In genomic region chr12:104718581-104718980, GRCh38 we compare ENCODE assay signal across 12 cellular contexts.
A peak's percentile ranks its signal among the peaks of the same experiment; 100 is the strongest.
DNase-seq lines count a peak whose midpoint lies in the region; ATAC-seq and TF ChIP-seq lines count a peak whose summit lies in the region.
"Had no signal": no experiment of that assay in that cellular context is flagged by ENCODE, and none has a peak within 500 bp of the region (broad histone marks: within the 10 kb centered on the region; RNA-seq: fewer than 3 reads in every experiment).

No MANE protein-coding gene starts in this region.

- no peak overlapping the region for H3K4ac ChIP-seq in IMR-90 (ENCODE audit: low read depth, low read length)

- no peak overlapping the region for H3K18ac ChIP-seq in IMR-90 (ENCODE audit: low read depth, low read length)

- H3K36me3 Mint-ChIP-seq in CD4-positive, alpha-beta memory T cell, result peaks cover 0 to 5% of the 10 kb centered on the region in 2 donors
- H3K36me3 Mint-ChIP-seq in naive B cell, result no peaks in the 10 kb centered on the region

- DNase-seq in CD4-positive, alpha-beta memory T cell, result no peak
- DNase-seq in IMR-90, result peak; percentile 34
- peak; percentile 50 for DNase-seq in adipocyte (ENCODE audit: low read depth)
- DNase-seq in naive B cell, result no peak
- no peak for DNase-seq in breast epithelium (ENCODE audit: low spot score in 2 of 2)
- no peak for DNase-seq in MV-4-11 (lab: John Stamatoyannopoulos, UW)
- DNase-seq in activated gamma-delta T cell treated with Interleukin-2 at 50 U/mL for 16 hours, result no peak
- DNase-seq: activated CD8-positive, alpha-beta memory T cell treated with anti-CD3 and anti-CD28 coated beads for 24 hours; activated naive CD8-positive, alpha-beta T cell treated with anti-CD3 and anti-CD28 coated beads, Interleukin-2, amount 10 ng/mL, durations not matched to agents 7 days and 5 days; pancreas; stimulated activated naive CD8-positive, alpha-beta T cell treated with anti-CD3 and anti-CD28 coated beads, Interleukin-15, amount 100 ng/mL, for 72 hours had no signal

- no peak overlapping the region for H2BK5ac ChIP-seq in IMR-90 (ENCODE audit: low read depth, low read length, poor library complexity, severe bottlenecking)

- no peaks in the 10 kb centered on the region for H4K20me1 ChIP-seq in IMR-90 (ENCODE audit: insufficient read depth, low read length)

- no peak overlapping the region for H2BK20ac ChIP-seq in IMR-90 (ENCODE audit: low read depth, low read length)

- no peaks in the 10 kb centered on the region for H3K27me3 ChIP-seq in CD4-positive, alpha-beta memory T cell (ENCODE audit: insufficient read depth, low read length)
- H3K27me3 ChIP-seq in IMR-90 (ENCODE audit: control insufficient read depth, insufficient read depth, low read length), result peaks cover 13% of the 10 kb centered on the region
- H3K27me3 ChIP-seq in adipocyte (replicated peaks; ENCODE audit: control insufficient read depth, insufficient read depth, low read length), result no peaks in the 10 kb centered on the region
- H3K27me3 ChIP-seq in breast epithelium, result no peaks in the 10 kb centered on the region
- H3K27me3 ChIP-seq: pancreas had no signal

- CTCF ChIA-PET in CD4-positive, alpha-beta memory T cell (lab: Charles Lee; ENCODE audit: partially characterized antibody), result interaction anchor here (1.7 kb wide), 1 partner anchor 14 kb away, joined by 5 read pairs; no protein-coding TSS in a partner anchor
- CTCF ChIA-PET in IMR-90 (lab: Yijun Ruan, JAX), result no interaction called here

- no peaks in the 10 kb centered on the region for H3K27me3 Mint-ChIP-seq in CD4-positive, alpha-beta memory T cell
- no peaks in the 10 kb centered on the region for H3K27me3 Mint-ChIP-seq in naive B cell
- H3K27me3 Mint-ChIP-seq: activated naive CD8-positive, alpha-beta T cell treated with anti-CD3 and anti-CD28 coated beads, Interleukin-2, amount 10 ng/mL, durations not matched to agents 7 days and 5 days; stimulated activated naive CD8-positive, alpha-beta T cell treated with anti-CD3 and anti-CD28 coated beads, Interleukin-15, amount 100 ng/mL, for 72 hours had no signal

- TF ChIP-seq CTCF in IMR-90 (conservative IDR thresholded peaks at IDR 0.05; ENCODE audit: low read depth, low read length) (no peak), breast epithelium (IDR thresholded peaks at IDR 0.05) (no peak)

- peak overlapping the region; percentile 17 to 98 (median 96) for H3K27ac Mint-ChIP-seq in CD4-positive, alpha-beta memory T cell
- peak overlapping the region in 4 of 6 donors; percentile 2 to 95 (median 48) for H3K27ac Mint-ChIP-seq in naive B cell
- H3K27ac Mint-ChIP-seq: stimulated activated naive CD8-positive, alpha-beta T cell treated with anti-CD3 and anti-CD28 coated beads, Interleukin-15, amount 100 ng/mL, for 72 hours had no signal

- no TSS peak for BruUV-seq in IMR-90 (replicated peaks; lab: Mats Ljungman, UMichigan)

- H3K9me1 ChIP-seq in IMR-90 (ENCODE audit: insufficient read depth, low read length), result peaks cover 4% of the 10 kb centered on the region; the same call in 1 of the 2 replicates

- intact Hi-C loops in CD4-positive, alpha-beta memory T cell (cut with micrococcal nuclease), result no loop called here
- intact Hi-C loops in IMR-90 (cut with micrococcal nuclease), result no loop called here
- intact Hi-C loops in breast epithelium (cut with DNase I; ENCODE audit: low total_unique reads), result no loop called here

- H2BK15ac ChIP-seq in IMR-90 (ENCODE audit: low read depth, low read length), result no peak overlapping the region

- H3K27ac ChIP-seq in CD4-positive, alpha-beta memory T cell (ENCODE audit: low read depth, low read length), result no peak overlapping the region
- H3K27ac ChIP-seq in IMR-90 (ENCODE audit: insufficient read depth, low read length) (no peak overlapping the region), breast epithelium (no peak overlapping the region)
- H3K27ac ChIP-seq: pancreas had no signal

- H3K56ac ChIP-seq in IMR-90 (ENCODE audit: extremely low read depth, insufficient read depth, low read length), result no peak overlapping the region

- H2AFZ ChIP-seq in IMR-90 (replicated peaks; ENCODE audit: low read length, poor library complexity), result no peak overlapping the region

- dilution Hi-C loops in IMR-90 (cut with HindIII; ENCODE audit: low sequenced_read_pairs, unreplicated experiment), result no loop called here

- H2AK9ac ChIP-seq in IMR-90 (replicated peaks; ENCODE audit: low read depth, low read length, poor library complexity), result no peak overlapping the region

- H3K9me3 ChIP-seq in CD4-positive, alpha-beta memory T cell (ENCODE audit: control insufficient read depth in 1 of 2, low read length in 2 of 2), result no peaks in the 10 kb centered on the region
- no peaks in the 10 kb centered on the region for H3K9me3 ChIP-seq in IMR-90 (ENCODE audit: control insufficient read depth, insufficient read depth, low read length)
- H3K9me3 ChIP-seq in adipocyte (ENCODE audit: control insufficient read depth, low read length), result no peaks in the 10 kb centered on the region
- H3K9me3 ChIP-seq in breast epithelium, result no peaks in the 10 kb centered on the region
- H3K9me3 ChIP-seq: pancreas had no signal

- no peak overlapping the region for H3K4me3 ChIP-seq in CD4-positive, alpha-beta memory T cell (ENCODE audit: low read length in 2 of 2)
- H3K4me3 ChIP-seq in IMR-90 (ENCODE audit: insufficient read depth, low read depth, low read length) (no peak overlapping the region), adipocyte (ENCODE audit: low read length) (no peak overlapping the region), breast epithelium (no peak overlapping the region)
- H3K4me3 ChIP-seq: pancreas had no signal

- no peak overlapping the region for H4K8ac ChIP-seq in IMR-90 (ENCODE audit: low read depth in 2 of 2, low read length in 2 of 2)

- no peak overlapping the region for H3K4me2 ChIP-seq in IMR-90 (ENCODE audit: low read depth, low read length)

- H2BK120ac ChIP-seq in IMR-90 (ENCODE audit: low read depth, low read length), result no peak overlapping the region

- H2AK5ac ChIP-seq in IMR-90 (ENCODE audit: low read depth, low read length), result no peak overlapping the region

- peaks cover 35% of the 10 kb centered on the region for H3K4me1 ChIP-seq in CD4-positive, alpha-beta memory T cell (ENCODE audit: insufficient read depth, low read length)
- peaks cover 3% of the 10 kb centered on the region; the same call in 1 of the 2 replicates for H3K4me1 ChIP-seq in IMR-90 (ENCODE audit: control insufficient read depth, insufficient read depth, low read length)
- peaks cover 11% of the 10 kb centered on the region for H3K4me1 ChIP-seq in adipocyte (ENCODE audit: control insufficient read depth, insufficient read depth, low read length)
- no peaks in the 10 kb centered on the region for H3K4me1 ChIP-seq in breast epithelium
- H3K4me1 ChIP-seq: pancreas had no signal

- POLR2A ChIA-PET in CD4-positive, alpha-beta memory T cell (lab: Charles Lee; ENCODE audit: partially characterized antibody), result no interaction called here
- POLR2A ChIA-PET in IMR-90 (lab: Charles Lee; ENCODE audit: unreplicated experiment), result no interaction called here

- H3K79me1 ChIP-seq in IMR-90 (ENCODE audit: low read depth in 1 of 2, low read length in 2 of 2), result no peaks in the 10 kb centered on the region

- no peak overlapping the region for H3K14ac ChIP-seq in IMR-90 (replicated peaks; ENCODE audit: low read depth, low read length)

- H3K4me3 Mint-ChIP-seq in CD4-positive, alpha-beta memory T cell, result peak overlapping the region in 1 of 8 donors; percentile 10
- H3K4me3 Mint-ChIP-seq in naive B cell, result peak overlapping the region in 3 of 8 donors; percentile 21 to 47 (median 24)
- H3K4me3 Mint-ChIP-seq: activated naive CD8-positive, alpha-beta T cell treated with anti-CD3 and anti-CD28 coated beads, Interleukin-2, amount 10 ng/mL, durations not matched to agents 7 days and 5 days; stimulated activated naive CD8-positive, alpha-beta T cell treated with anti-CD3 and anti-CD28 coated beads, Interleukin-15, amount 100 ng/mL, for 72 hours had no signal

- no peak overlapping the region for H4K91ac ChIP-seq in IMR-90 (ENCODE audit: insufficient read depth, low read depth, low read length)

- in situ Hi-C loops in IMR-90 (cut with MboI; ENCODE audit: low sequenced_read_pairs), result no loop called here

- peaks cover 44 to 80% (median 58%) of the 10 kb centered on the region in 4 donors for H3K4me1 Mint-ChIP-seq in CD4-positive, alpha-beta memory T cell
- peaks cover 46 to 81% (median 74%) of the 10 kb centered on the region in 3 donors for H3K4me1 Mint-ChIP-seq in naive B cell

- TF ChIP-seq RAD21 in IMR-90 (IDR thresholded peaks at IDR 0.05; ENCODE audit: low read length), result no peak

- ATAC-seq in IMR-90 (ENCODE audit: low read depth) (peak; percentile 41), naive B cell (ENCODE audit: low read depth in 2 of 2) (no peak), GM18873 (IDR thresholded peaks at IDR 0.05; ENCODE audit: low FRiP score, unreplicated experiment) (no peak)
- ATAC-seq: pancreas; stimulated activated naive CD8-positive, alpha-beta T cell treated with anti-CD3 and anti-CD28 coated beads, Interleukin-15, amount 100 ng/mL, for 72 hours had no signal

- H3K23ac ChIP-seq in IMR-90 (ENCODE audit: low read depth, low read length), result no peak overlapping the region

- H3K9me3 Mint-ChIP-seq in CD4-positive, alpha-beta memory T cell, result peaks cover 0 to 4% (median 0%) of the 10 kb centered on the region in 8 donors
- no peaks in the 10 kb centered on the region for H3K9me3 Mint-ChIP-seq in naive B cell
- H3K9me3 Mint-ChIP-seq: activated naive CD8-positive, alpha-beta T cell treated with anti-CD3 and anti-CD28 coated beads, Interleukin-2, amount 10 ng/mL, durations not matched to agents 7 days and 5 days; stimulated activated naive CD8-positive, alpha-beta T cell treated with anti-CD3 and anti-CD28 coated beads, Interleukin-15, amount 100 ng/mL, for 72 hours had no signal

- H3K36me3 ChIP-seq in CD4-positive, alpha-beta memory T cell (ENCODE audit: insufficient read depth, low read length), result no peaks in the 10 kb centered on the region
- H3K36me3 ChIP-seq in IMR-90 (ENCODE audit: control insufficient read depth, insufficient read depth, low read length), result no peaks in the 10 kb centered on the region
- H3K36me3 ChIP-seq in adipocyte (ENCODE audit: control insufficient read depth, insufficient read depth, low read length, severe bottlenecking), result no peaks in the 10 kb centered on the region
- no peaks in the 10 kb centered on the region for H3K36me3 ChIP-seq in breast epithelium
- H3K36me3 ChIP-seq: pancreas had no signal

- 30% methylated on average over 2 of the region's 8 CpGs; no CpG with 5 or more reads in 1 of the 2 experiments for WGBS in IMR-90 (ENCODE audit: extremely low coverage in 2 of 2, insufficient read length in 1 of 2), 2 experiments

- no peak overlapping the region for H4K5ac ChIP-seq in IMR-90 (ENCODE audit: low read depth, low read length)

- H3K9ac ChIP-seq in IMR-90 (ENCODE audit: low read depth, low read length) (no peak overlapping the region), adipocyte (ENCODE audit: low read length) (no peak overlapping the region)

- TF ChIP-seq POLR2A in IMR-90 (IDR thresholded peaks at IDR 0.05; ENCODE audit: low read depth, low read length) (no peak), breast epithelium (IDR thresholded peaks at IDR 0.05) (no peak)

TF ChIP-seq in IMR-90, 13 proteins besides CTCF, POLR2A, EP300 and RAD21 (continues in another document):
- TF ChIP-seq BHLHE40 (IDR thresholded peaks at IDR 0.05; ENCODE audit: low read depth, low read length) (no peak), RFX5 (IDR thresholded peaks at IDR 0.05; ENCODE audit: low read depth, low read length) (no peak)

Comparison
In these comparisons a context has a peak if more than half of its experiments do, and no peak if none do; other contexts are left out.
1. DNase-seq: peak in IMR-90 (single experiment) and adipocyte (single experiment); none in CD4-positive, alpha-beta memory T cell (0 of 5), naive B cell (single experiment), breast epithelium (0 of 2), MV-4-11 (single experiment) and activated gamma-delta T cell treated with Interleukin-2 at 50 U/mL for 16 hours (single experiment).